Comparison of ENCODE assay signal across 31 cellular contexts in the genomic region with DNA sequence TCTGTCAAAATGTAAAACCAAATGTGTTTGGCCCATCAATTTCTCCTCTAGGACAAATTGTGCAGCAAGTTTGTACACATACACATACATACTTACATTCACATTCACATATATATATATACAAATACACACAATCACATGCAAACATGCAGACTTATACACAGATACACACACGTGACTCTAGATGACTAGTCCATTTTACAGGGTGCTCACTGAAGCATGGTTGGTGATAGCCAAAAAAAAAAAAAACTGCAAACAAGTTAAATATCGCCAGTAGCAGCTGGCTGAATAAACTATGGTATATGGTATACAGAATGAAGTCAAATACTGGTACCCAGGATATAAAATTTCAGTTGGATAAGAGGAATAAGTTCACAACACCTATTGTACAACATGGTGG.
DNase-seq lines count a peak whose midpoint lies in the region; ATAC-seq, FAIRE-seq and TF ChIP-seq lines count a peak whose summit lies in the region.
"Had no signal": no experiment of that assay in that cellular context is flagged by ENCODE, and none has a peak within 500 bp of the region (broad histone marks: within the 10 kb centered on the region; RNA-seq: fewer than 3 reads in every experiment).

No MANE protein-coding gene starts in this region.

- H3K27ac ChIP-seq in K562 (ENCODE audit: extremely low read depth, low read depth, low read length), result no peak overlapping the region
- H3K27ac ChIP-seq in osteoblast (ENCODE audit: low read depth, low read length), result no peak overlapping the region
- H3K27ac ChIP-seq: 22Rv1; A549; BLaER1; BLaER1 treated with 17β-estradiol and CSF1 and Interleukin-3, amounts not matched to agents 10 nM and 100 nM; C4-2B had no signal

- no peak overlapping the region for H3K4me3 ChIP-seq in K562
- H3K4me3 ChIP-seq in osteoblast (ENCODE audit: insufficient read depth, low read length), result no peak overlapping the region
- H3K4me3 ChIP-seq: A549; BLaER1; BLaER1 treated with 17β-estradiol and CSF1 and Interleukin-3, amounts not matched to agents 10 nM and 100 nM had no signal

- intact Hi-C loops in K562 (cut with micrococcal nuclease), result no loop called here

- no peak for ATAC-seq in K562
- ATAC-seq: A549; CD8-positive, alpha-beta T cell had no signal

- in situ Hi-C loops in K562 (cut with MboI), result no loop called here

- WGBS in K562 (ENCODE audit: insufficient coverage, low coverage, missing lambda C conversion rate), result 31% methylated on average over 2 of the region's 2 CpGs

- peaks cover 0 to 18% of the 10 kb centered on the region in 2 experiments; a peak in 2 of 5 replicates for H3K4me1 ChIP-seq in K562 (replicated peaks in 1 of 2; ENCODE audit: control insufficient read depth in 2 of 2, insufficient read depth in 2 of 2, low read length in 2 of 2)
- H3K4me1 ChIP-seq in osteoblast (ENCODE audit: insufficient read depth, low read length), result no peaks in the 10 kb centered on the region
- H3K4me1 ChIP-seq: A549; BE2C; BLaER1; BLaER1 treated with 17β-estradiol and CSF1 and Interleukin-3, amounts not matched to agents 10 nM and 100 nM; Caco-2 had no signal

- H3K9me3 ChIP-seq in K562 (replicated peaks; ENCODE audit: control insufficient read depth, insufficient read depth, low read depth, low read length), result no peaks in the 10 kb centered on the region
- H3K9me3 ChIP-seq in osteoblast (ENCODE audit: low read depth, low read length), result no peaks in the 10 kb centered on the region
- H3K9me3 ChIP-seq: A549; BE2C; BLaER1; BLaER1 treated with 17β-estradiol and CSF1 and Interleukin-3, amounts not matched to agents 10 nM and 100 nM; Caco-2 had no signal

- DNase-seq in K562 (ENCODE audit: extremely low read depth in 1 of 4, low spot score in 3 of 4), result no peak
- DNase-seq in erythroblast (lab: John Stamatoyannopoulos, UW), result peak; percentile 22 to 33
- DNase-seq in osteoblast (ENCODE audit: insufficient read length, low spot score, missing footprints), result no peak
- DNase-seq in NOMO-1 (lab: John Stamatoyannopoulos, UW; ENCODE audit: unreplicated experiment in 2 of 2), result no peak
- DNase-seq: 8988T; ACHN; AML-193; BE2C; C1 segment of cervical spinal cord; Caco-2; Calu3; CD4-positive, alpha-beta memory T cell; CD4-positive, alpha-beta T cell; CD4-positive, CD25-positive, alpha-beta regulatory T cell; CD8-positive, alpha-beta memory T cell; CD8-positive, alpha-beta T cell; COR-L47; DMS 273 treated with DMSO at 0.1 percent for 48 hours; DMS153; DMS53; DMS79; DMS79 treated with DMSO at 0.1 percent for 48 hours; DND-41; EL had no signal

- H3K4me2 ChIP-seq in K562 (ENCODE audit: insufficient read depth, low read length) (no peak overlapping the region), osteoblast (ENCODE audit: insufficient read depth, low read length) (no peak overlapping the region)
- H3K4me2 ChIP-seq: A549; BLaER1; BLaER1 treated with 17β-estradiol and CSF1 and Interleukin-3, amounts not matched to agents 10 nM and 100 nM had no signal

- TF ChIP-seq CTCF in K562 (IDR thresholded peaks at IDR 0.05 in 2 of 3, conservative IDR thresholded peaks at IDR 0.05 in 1 of 3; ENCODE audit: insufficient read depth in 2 of 3, low read depth in 1 of 3, low read length in 3 of 3), result no peak
- TF ChIP-seq CTCF in osteoblast (IDR thresholded peaks at IDR 0.05; ENCODE audit: extremely low read depth, low read depth, low read length), result no peak

- H3K27me3 ChIP-seq in K562 (ENCODE audit: control insufficient read depth in 2 of 2, insufficient read depth in 2 of 2, low read length in 2 of 2), result no peaks in the 10 kb centered on the region
- no peaks in the 10 kb centered on the region for H3K27me3 ChIP-seq in osteoblast (ENCODE audit: insufficient read depth, low read length)
- H3K27me3 ChIP-seq: BE2C; BLaER1; BLaER1 treated with 17β-estradiol and CSF1 and Interleukin-3, amounts not matched to agents 10 nM and 100 nM had no signal

- no peaks in the 10 kb centered on the region for H3K36me3 ChIP-seq in K562 (ENCODE audit: control insufficient read depth, insufficient read depth, low read length)
- H3K36me3 ChIP-seq in osteoblast (ENCODE audit: insufficient read depth, low read length), result no peaks in the 10 kb centered on the region
- H3K36me3 ChIP-seq: BE2C; BLaER1; BLaER1 treated with 17β-estradiol and CSF1 and Interleukin-3, amounts not matched to agents 10 nM and 100 nM had no signal

- H4K20me1 ChIP-seq in K562 (replicated peaks; ENCODE audit: control insufficient read depth, insufficient read depth, low read length) (no peaks in the 10 kb centered on the region), osteoblast (ENCODE audit: insufficient read depth, low read length) (no peaks in the 10 kb centered on the region)
- H4K20me1 ChIP-seq: BLaER1; BLaER1 treated with 17β-estradiol and CSF1 and Interleukin-3, amounts not matched to agents 10 nM and 100 nM had no signal

- peaks cover 11% of the 10 kb centered on the region for H3K79me2 ChIP-seq in K562 (ENCODE audit: control insufficient read depth, insufficient read depth, low read length)
- H3K79me2 ChIP-seq in osteoblast (ENCODE audit: insufficient read depth, low read length), result no peaks in the 10 kb centered on the region

- FAIRE-seq in K562 (lab: Jason Lieb, UNC), result no peak
- FAIRE-seq: A204.1, A549, D721Med had no signal

- BruUV-seq in K562 (replicated peaks; lab: Mats Ljungman, UMichigan), result no TSS peak

- no peak overlapping the region for H3K9ac ChIP-seq in K562 (ENCODE audit: insufficient read depth in 1 of 2, low read depth in 2 of 2, low read length in 2 of 2)
- H3K9ac ChIP-seq: BLaER1; BLaER1 treated with 17β-estradiol and CSF1 and Interleukin-3, amounts not matched to agents 10 nM and 100 nM had no signal

- TF ChIP-seq POLR2A in K562 (conservative IDR thresholded peaks at IDR 0.05) (no peak), erythroblast (IDR thresholded peaks at IDR 0.05; ENCODE audit: low read length) (no peak)

- no peak overlapping the region for H2AFZ ChIP-seq in K562 (ENCODE audit: low read depth, low read length)
- H2AFZ ChIP-seq in osteoblast (ENCODE audit: low read length), result no peak overlapping the region

- no peaks in the 10 kb centered on the region for H3K9me1 ChIP-seq in K562 (ENCODE audit: control insufficient read depth, insufficient read depth, low read length)

- CTCF ChIA-PET in K562 (lab: Yijun Ruan, JAX; ENCODE audit: low intra/inter-chr PET ratio), result no interaction called here

- POLR2A ChIA-PET in K562 (lab: Yijun Ruan, JAX), result interaction anchor here (0.6 kb wide), 1 partner anchor 39 kb away, joined by 3 read pairs; no protein-coding TSS in a partner anchor

- TF ChIP-seq RAD21 in K562 (CRISPR knock-in tag; conservative IDR thresholded peaks at IDR 0.05 in 1 of 2, IDR thresholded peaks at IDR 0.05 in 1 of 2), result no peak

- TF ChIP-seq EP300 in K562 (IDR thresholded peaks at IDR 0.05; ENCODE audit: low read length), result no peak

TF ChIP-seq in K562, 482 proteins besides CTCF, POLR2A, EP300 and RAD21 (continues in another document):
- TF ChIP-seq ZNF324 (CRISPR knock-in tag; IDR thresholded peaks at IDR 0.05), result no peak
- no peak for TF ChIP-seq SETDB1 (IDR thresholded peaks at IDR 0.05; ENCODE audit: low read length)
- TF ChIP-seq, protein P1, sequence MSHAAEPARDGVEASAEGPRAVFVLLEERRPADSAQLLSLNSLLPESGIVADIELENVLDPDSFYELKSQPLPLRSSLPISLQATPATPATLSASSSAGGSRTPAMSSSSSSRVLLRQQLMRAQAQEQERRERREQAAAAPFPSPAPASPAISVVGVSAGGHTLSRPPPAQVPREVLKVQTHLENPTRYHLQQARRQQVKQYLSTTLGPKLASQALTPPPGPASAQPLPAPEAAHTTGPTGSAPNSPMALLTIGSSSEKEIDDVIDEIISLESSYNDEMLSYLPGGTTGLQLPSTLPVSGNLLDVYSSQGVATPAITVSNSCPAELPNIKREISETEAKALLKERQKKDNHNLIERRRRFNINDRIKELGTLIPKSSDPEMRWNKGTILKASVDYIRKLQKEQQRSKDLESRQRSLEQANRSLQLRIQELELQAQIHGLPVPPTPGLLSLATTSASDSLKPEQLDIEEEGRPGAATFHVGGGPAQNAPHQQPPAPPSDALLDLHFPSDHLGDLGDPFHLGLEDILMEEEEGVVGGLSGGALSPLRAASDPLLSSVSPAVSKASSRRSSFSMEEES (CRISPR knock-in tag; IDR thresholded peaks at IDR 0.05), result peak; percentile 27; the same call in 1 of the 2 replicates
- no peak for TF ChIP-seq PHF20 (IDR thresholded peaks at IDR 0.05; ENCODE audit: partially characterized antibody)
- no peak for TF ChIP-seq BRCA1 (IDR thresholded peaks at IDR 0.05)
- no peak for TF ChIP-seq BRCA1 (CRISPR knock-in tag; IDR thresholded peaks at IDR 0.05)
- TF ChIP-seq, protein P2, sequence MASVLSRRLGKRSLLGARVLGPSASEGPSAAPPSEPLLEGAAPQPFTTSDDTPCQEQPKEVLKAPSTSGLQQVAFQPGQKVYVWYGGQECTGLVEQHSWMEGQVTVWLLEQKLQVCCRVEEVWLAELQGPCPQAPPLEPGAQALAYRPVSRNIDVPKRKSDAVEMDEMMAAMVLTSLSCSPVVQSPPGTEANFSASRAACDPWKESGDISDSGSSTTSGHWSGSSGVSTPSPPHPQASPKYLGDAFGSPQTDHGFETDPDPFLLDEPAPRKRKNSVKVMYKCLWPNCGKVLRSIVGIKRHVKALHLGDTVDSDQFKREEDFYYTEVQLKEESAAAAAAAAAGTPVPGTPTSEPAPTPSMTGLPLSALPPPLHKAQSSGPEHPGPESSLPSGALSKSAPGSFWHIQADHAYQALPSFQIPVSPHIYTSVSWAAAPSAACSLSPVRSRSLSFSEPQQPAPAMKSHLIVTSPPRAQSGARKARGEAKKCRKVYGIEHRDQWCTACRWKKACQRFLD (CRISPR knock-in tag; IDR thresholded peaks at IDR 0.05), result no peak
- peak; percentile 53 for TF ChIP-seq NFE2 (IDR thresholded peaks at IDR 0.05; ENCODE audit: low read depth)
- TF ChIP-seq, protein P3, sequence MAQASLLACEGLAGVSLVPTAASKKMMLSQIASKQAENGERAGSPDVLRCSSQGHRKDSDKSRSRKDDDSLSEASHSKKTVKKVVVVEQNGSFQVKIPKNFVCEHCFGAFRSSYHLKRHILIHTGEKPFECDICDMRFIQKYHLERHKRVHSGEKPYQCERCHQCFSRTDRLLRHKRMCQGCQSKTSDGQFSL (CRISPR knock-in tag; IDR thresholded peaks at IDR 0.05), result no peak
- TF ChIP-seq, protein P3 (tag; IDR thresholded peaks at IDR 0.05), result no peak
- TF ChIP-seq HDAC1 (IDR thresholded peaks at IDR 0.05), result no peak
- TF ChIP-seq, protein P4, sequence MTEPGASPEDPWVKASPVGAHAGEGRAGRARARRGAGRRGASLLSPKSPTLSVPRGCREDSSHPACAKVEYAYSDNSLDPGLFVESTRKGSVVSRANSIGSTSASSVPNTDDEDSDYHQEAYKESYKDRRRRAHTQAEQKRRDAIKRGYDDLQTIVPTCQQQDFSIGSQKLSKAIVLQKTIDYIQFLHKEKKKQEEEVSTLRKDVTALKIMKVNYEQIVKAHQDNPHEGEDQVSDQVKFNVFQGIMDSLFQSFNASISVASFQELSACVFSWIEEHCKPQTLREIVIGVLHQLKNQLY (CRISPR knock-in tag; conservative IDR thresholded peaks at IDR 0.05), result no peak

Comparison
In these comparisons a context has a peak if more than half of its experiments do, and no peak if none do; other contexts are left out.
1. DNase-seq: peak in erythroblast (2 of 2); none in K562 (0 of 4), osteoblast (single experiment) and NOMO-1 (0 of 2).